Comparison of ENCODE assay signal across 34 cellular contexts in genomic region chr15:94000603-94001002, GRCh38.
DNase-seq lines count a peak whose midpoint lies in the region; ATAC-seq, FAIRE-seq and TF ChIP-seq lines count a peak whose summit lies in the region.
"Had no signal": no experiment of that assay in that cellular context is flagged by ENCODE, and none has a peak within 500 bp of the region (broad histone marks: within the 10 kb centered on the region; RNA-seq: fewer than 3 reads in every experiment).

No MANE protein-coding gene starts in this region.

- H3K27me3 ChIP-seq in GM23338 (ENCODE audit: insufficient read depth) (no peaks in the 10 kb centered on the region), SK-N-SH (ENCODE audit: insufficient read depth) (no peaks in the 10 kb centered on the region), hepatocyte (no peaks in the 10 kb centered on the region), sigmoid colon (no peaks in the 10 kb centered on the region), HepG2 (ENCODE audit: control insufficient read depth in 1 of 2, insufficient read depth in 2 of 2, low read length in 2 of 2) (peaks cover 0 to 3% of the 10 kb centered on the region in 2 experiments; a peak in 1 of 5 replicates)
- H3K27me3 ChIP-seq: breast epithelium had no signal

- H3K36me3 ChIP-seq in GM23338 (ENCODE audit: insufficient read depth) (no peaks in the 10 kb centered on the region), SK-N-SH (replicated peaks in 1 of 2; ENCODE audit: control insufficient read depth in 1 of 2, insufficient read depth in 2 of 2, low read length in 1 of 2) (no peaks in the 10 kb centered on the region), hepatocyte (replicated peaks; ENCODE audit: insufficient read depth, low read depth) (no peaks in the 10 kb centered on the region), sigmoid colon (no peaks in the 10 kb centered on the region), HepG2 (replicated peaks in 1 of 2; ENCODE audit: control insufficient read depth in 1 of 2, insufficient read depth in 2 of 2, low read length in 2 of 2) (no peaks in the 10 kb centered on the region)
- H3K36me3 ChIP-seq: breast epithelium, thoracic aorta had no signal

- DNase-seq in GM23338 (ENCODE audit: low spot score) (peak; percentile 43), SK-N-SH (no peak), hepatocyte (ENCODE audit: low spot score) (peak; percentile 19), sigmoid colon (no peak), HuH-7 (ENCODE audit: low spot score) (no peak), HepG2 (ENCODE audit: low spot score) (no peak), NOMO-1 (lab: John Stamatoyannopoulos, UW; ENCODE audit: unreplicated experiment in 2 of 2) (no peak)
- DNase-seq: ACHN; activated CD4-positive, alpha-beta T cell treated with anti-CD3 and anti-CD28 coated beads for 4 hours; activated naive CD8-positive, alpha-beta T cell treated with anti-CD3 and anti-CD28 coated beads for 36 hours; anterior cingulate cortex; CD8-positive, alpha-beta T cell; GM23248; KBM-7; midbrain; naive B cell; NCI-H1105; NCI-H187; NCI-H2171 treated with DMSO at 0.1 percent for 48 hours; NCI-H510A treated with DMSO at 0.1 percent for 48 hours; NK-92 treated with Interleukin-12 subunit alpha and Interleukin-12 subunit beta, amount 100 ng/mL, for 24 hours; occipital lobe; PC-3; SIG-M5; stimulated activated naive B cell treated with anti-CD40 and anti-IgM and Interleukin-4, amounts not matched to agents 10 μg/mL and 1 μg/mL and 100 μg/mL, for 72 hours; T-helper 9 cell had no signal

- no peak for FAIRE-seq in HepG2 (lab: Jason Lieb, UNC)
- FAIRE-seq: HTR-8/SVneo, keratinocyte, urothelium cell line had no signal

- intact Hi-C loops in sigmoid colon (cut with DNase I) (no loop called here), HepG2 (cut with micrococcal nuclease; ENCODE audit: unreplicated experiment) (no loop called here)

- TF ChIP-seq EP300 in SK-N-SH (IDR thresholded peaks at IDR 0.05; ENCODE audit: borderline replicate concordance in 1 of 2, low read depth in 1 of 2, low read length in 1 of 2) (no peak), sigmoid colon (IDR thresholded peaks at IDR 0.05) (no peak), HepG2 (IDR thresholded peaks at IDR 0.05; ENCODE audit: low read depth in 2 of 2, low read length in 2 of 2) (no peak), HepG2 (CRISPR knock-in tag; IDR thresholded peaks at IDR 0.05; ENCODE audit: borderline replicate concordance) (no peak)

- no peaks in the 10 kb centered on the region for H3K9me3 Mint-ChIP-seq in GM23338
- H3K9me3 Mint-ChIP-seq: activated naive CD8-positive, alpha-beta T cell treated with anti-CD3 and anti-CD28 coated beads for 36 hours; CD8-positive, alpha-beta T cell; stimulated activated naive B cell treated with anti-CD40 and anti-IgM and Interleukin-4, amounts not matched to agents 10 μg/mL and 1 μg/mL and 100 μg/mL, for 72 hours had no signal

- H4K20me1 ChIP-seq in GM23338 (replicated peaks; ENCODE audit: insufficient read depth) (no peaks in the 10 kb centered on the region), SK-N-SH (ENCODE audit: insufficient read depth) (no peaks in the 10 kb centered on the region), hepatocyte (ENCODE audit: insufficient read depth, poor library complexity, severe bottlenecking) (no peaks in the 10 kb centered on the region), HepG2 (ENCODE audit: insufficient read depth, low read length) (no peaks in the 10 kb centered on the region)

- H3K79me2 ChIP-seq in GM23338 (replicated peaks; ENCODE audit: insufficient read depth) (no peaks in the 10 kb centered on the region), SK-N-SH (ENCODE audit: insufficient read depth) (no peaks in the 10 kb centered on the region), hepatocyte (no peaks in the 10 kb centered on the region), HepG2 (ENCODE audit: insufficient read depth, low read length) (no peaks in the 10 kb centered on the region)

- ATAC-seq in GM23338 (peak; percentile 86), HepG2 (no peak)
- ATAC-seq: CD8-positive, alpha-beta T cell; PC-3; stimulated activated naive B cell treated with anti-CD40 and anti-IgM and Interleukin-4, amounts not matched to agents 10 μg/mL and 1 μg/mL and 100 μg/mL, for 72 hours had no signal

- H3F3A ChIP-seq in GM23338 (replicated peaks; ENCODE audit: low read depth) (no peaks in the 10 kb centered on the region), SK-N-SH (replicated peaks; ENCODE audit: insufficient read depth) (peaks cover 5% of the 10 kb centered on the region)

- WGBS in SK-N-SH (ENCODE audit: low lambda C conversion rate): 84% methylated on average over 5 of the region's 5 CpGs
- 63% methylated on average over 5 of the region's 5 CpGs for WGBS in hepatocyte (ENCODE audit: low lambda C conversion rate, missing lambda C conversion rate)
- 73 to 76% methylated on average over 5 of the region's 5 CpGs for WGBS in sigmoid colon, 2 donors
- WGBS in HepG2 (ENCODE audit: low lambda C conversion rate): 0% methylated on average over 2 of the region's 5 CpGs

- no peak overlapping the region for H3K27ac Mint-ChIP-seq in GM23338
- H3K27ac Mint-ChIP-seq: activated naive CD8-positive, alpha-beta T cell treated with anti-CD3 and anti-CD28 coated beads for 36 hours; B cell; CD8-positive, alpha-beta T cell; naive B cell; stimulated activated naive B cell treated with anti-CD40 and anti-IgM and Interleukin-4, amounts not matched to agents 10 μg/mL and 1 μg/mL and 100 μg/mL, for 72 hours had no signal

- H3K4me3 Mint-ChIP-seq in GM23338: no peak overlapping the region
- H3K4me3 Mint-ChIP-seq: activated naive CD8-positive, alpha-beta T cell treated with anti-CD3 and anti-CD28 coated beads for 36 hours; B cell; CD8-positive, alpha-beta T cell; stimulated activated naive B cell treated with anti-CD40 and anti-IgM and Interleukin-4, amounts not matched to agents 10 μg/mL and 1 μg/mL and 100 μg/mL, for 72 hours had no signal

- no peaks in the 10 kb centered on the region for H3K4me1 Mint-ChIP-seq in GM23338
- H3K4me1 Mint-ChIP-seq: activated naive CD8-positive, alpha-beta T cell treated with anti-CD3 and anti-CD28 coated beads for 36 hours; B cell; naive B cell; stimulated activated naive B cell treated with anti-CD40 and anti-IgM and Interleukin-4, amounts not matched to agents 10 μg/mL and 1 μg/mL and 100 μg/mL, for 72 hours had no signal

- in situ Hi-C loops in HepG2 (cut with HindIII; ENCODE audit: extremely low pct_ligation_motif_present, low pct_unique_long_range_greater_than_20kb): no loop called here

- no peak overlapping the region for H2AFZ ChIP-seq in GM23338
- 0 out of 2 replicates have a peak overlapping the region, but pooled peaks have one; percentile 11 for H2AFZ ChIP-seq in SK-N-SH (ENCODE audit: low read depth)
- H2AFZ ChIP-seq in hepatocyte: no peak overlapping the region
- H2AFZ ChIP-seq in HepG2 (ENCODE audit: low read length): no peak overlapping the region
- H2AFZ ChIP-seq: GM23248 had no signal

- H3K4me2 ChIP-seq in GM23338 (no peak overlapping the region), SK-N-SH (no peak overlapping the region), hepatocyte (no peak overlapping the region), HepG2 (ENCODE audit: low read depth, low read length) (no peak overlapping the region)

- POLR2A ChIA-PET in SK-N-SH (lab: Yijun Ruan, JAX): no interaction called here
- POLR2A ChIA-PET in HepG2 (lab: Yijun Ruan, JAX): no interaction called here

- no TSS peak for BruUV-seq in HepG2 (replicated peaks; lab: Mats Ljungman, UMichigan)

- no peak for TF ChIP-seq POLR2A in sigmoid colon (IDR thresholded peaks at IDR 0.05)
- TF ChIP-seq POLR2A in HepG2 (IDR thresholded peaks at IDR 0.05; ENCODE audit: insufficient read depth in 1 of 2, low read depth in 2 of 2, low read length in 2 of 2): no peak

- H3K27ac ChIP-seq in GM23338 (ENCODE audit: low read depth) (no peak overlapping the region), SK-N-SH (ENCODE audit: low read depth in 2 of 2, low read length in 1 of 2) (no peak overlapping the region), hepatocyte (no peak overlapping the region), sigmoid colon (peak overlapping the region in 3 of 4 donors; percentile 2 to 51 (median 44)), HepG2 (ENCODE audit: extremely low read length, insufficient read depth, low read length) (no peak overlapping the region)
- H3K27ac ChIP-seq: breast epithelium, GM23248, skin epidermis, thoracic aorta, VCaP had no signal

- no peaks in the 10 kb centered on the region for H3K27me3 Mint-ChIP-seq in GM23338 (ENCODE audit: insufficient read depth, low read depth, poor library complexity)
- H3K27me3 Mint-ChIP-seq: activated naive CD8-positive, alpha-beta T cell treated with anti-CD3 and anti-CD28 coated beads for 36 hours; stimulated activated naive B cell treated with anti-CD40 and anti-IgM and Interleukin-4, amounts not matched to agents 10 μg/mL and 1 μg/mL and 100 μg/mL, for 72 hours had no signal

- TF ChIP-seq CTCF in GM23338 (conservative IDR thresholded peaks at IDR 0.05; ENCODE audit: low read depth in 2 of 2): no peak
- TF ChIP-seq CTCF in SK-N-SH (IDR thresholded peaks at IDR 0.05): no peak
- no peak for TF ChIP-seq CTCF in hepatocyte (IDR thresholded peaks at IDR 0.05; ENCODE audit: poor library complexity)
- TF ChIP-seq CTCF in sigmoid colon (IDR thresholded peaks at IDR 0.05): no peak
- no peak for TF ChIP-seq CTCF in HepG2 (CRISPR knock-in tag; IDR thresholded peaks at IDR 0.05)

- CTCF ChIA-PET in SK-N-SH (lab: Yijun Ruan, JAX) (interaction anchor here (0.5 to 5.0 kb wide), 3 partner anchors 10 to 969 kb away, joined by 3 to 21 read pairs (median 4); no protein-coding TSS in a partner anchor), HepG2 (lab: Yijun Ruan, JAX; ENCODE audit: low intra/inter-chr PET ratio, low total read pairs) (no interaction called here)

- H3K4me3 ChIP-seq in GM23338: no peak overlapping the region
- H3K4me3 ChIP-seq in SK-N-SH (ENCODE audit: low read depth in 2 of 2, low read length in 1 of 2): no peak overlapping the region
- no peak overlapping the region for H3K4me3 ChIP-seq in hepatocyte
- H3K4me3 ChIP-seq in sigmoid colon: no peak overlapping the region
- no peak overlapping the region for H3K4me3 ChIP-seq in HepG2 (replicated peaks in 1 of 3; ENCODE audit: insufficient read depth in 1 of 3, low read depth in 2 of 3, low read length in 3 of 3)
- H3K4me3 ChIP-seq: breast epithelium, GM23248, skin epidermis, thoracic aorta had no signal

- H3K4me1 ChIP-seq in GM23338 (ENCODE audit: insufficient read depth): no peaks in the 10 kb centered on the region
- peaks cover 0 to 6% of the 10 kb centered on the region in 2 experiments; a peak in 2 of 4 replicates for H3K4me1 ChIP-seq in SK-N-SH (ENCODE audit: control insufficient read depth in 1 of 2, insufficient read depth in 2 of 2, low read depth in 1 of 2, low read length in 1 of 2)
- no peaks in the 10 kb centered on the region for H3K4me1 ChIP-seq in hepatocyte (ENCODE audit: insufficient read depth)
- H3K4me1 ChIP-seq in sigmoid colon: peaks cover 0 to 38% (median 17%) of the 10 kb centered on the region in 4 donors
- no peaks in the 10 kb centered on the region for H3K4me1 ChIP-seq in HepG2 (ENCODE audit: insufficient read depth, low read length)
- H3K4me1 ChIP-seq: breast epithelium had no signal

- H3K36me3 Mint-ChIP-seq in GM23338 (ENCODE audit: low read depth): no peaks in the 10 kb centered on the region
- H3K36me3 Mint-ChIP-seq: activated naive CD8-positive, alpha-beta T cell treated with anti-CD3 and anti-CD28 coated beads for 36 hours; CD8-positive, alpha-beta T cell; naive B cell; stimulated activated naive B cell treated with anti-CD40 and anti-IgM and Interleukin-4, amounts not matched to agents 10 μg/mL and 1 μg/mL and 100 μg/mL, for 72 hours had no signal

- H3K9me3 ChIP-seq in SK-N-SH (no peaks in the 10 kb centered on the region), hepatocyte (ENCODE audit: low read depth) (no peaks in the 10 kb centered on the region), sigmoid colon (no peaks in the 10 kb centered on the region), HepG2 (ENCODE audit: low read length) (no peaks in the 10 kb centered on the region)
- H3K9me3 ChIP-seq: breast epithelium, thoracic aorta had no signal

- H3K9ac ChIP-seq in SK-N-SH: no peak overlapping the region
- H3K9ac ChIP-seq in HepG2 (ENCODE audit: insufficient read depth, low read depth, low read length): no peak overlapping the region
- H3K9ac ChIP-seq: GM23248 had no signal

- no peak for TF ChIP-seq RAD21 in SK-N-SH (IDR thresholded peaks at IDR 0.05; ENCODE audit: low read length)
- no peak for TF ChIP-seq RAD21 in HepG2 (CRISPR knock-in tag; IDR thresholded peaks at IDR 0.05)

- H3K9me2 ChIP-seq in GM23338 (ENCODE audit: insufficient read depth) (no peaks in the 10 kb centered on the region), SK-N-SH (no peaks in the 10 kb centered on the region), hepatocyte (replicated peaks; ENCODE audit: insufficient read depth) (no peaks in the 10 kb centered on the region)

Comparison
In these comparisons a context has a peak if more than half of its experiments do, and no peak if none do; other contexts are left out.
1. DNase-seq: peak in GM23338 (single experiment) and hepatocyte (single experiment); none in SK-N-SH (single experiment), sigmoid colon (single experiment), HuH-7 (single experiment), HepG2 (single experiment) and NOMO-1 (0 of 2).
2. H3K27ac ChIP-seq: peak in sigmoid colon (3 of 4); none in GM23338 (single experiment), SK-N-SH (0 of 2), hepatocyte (single experiment) and HepG2 (single experiment).